In the genomic region with DNA sequence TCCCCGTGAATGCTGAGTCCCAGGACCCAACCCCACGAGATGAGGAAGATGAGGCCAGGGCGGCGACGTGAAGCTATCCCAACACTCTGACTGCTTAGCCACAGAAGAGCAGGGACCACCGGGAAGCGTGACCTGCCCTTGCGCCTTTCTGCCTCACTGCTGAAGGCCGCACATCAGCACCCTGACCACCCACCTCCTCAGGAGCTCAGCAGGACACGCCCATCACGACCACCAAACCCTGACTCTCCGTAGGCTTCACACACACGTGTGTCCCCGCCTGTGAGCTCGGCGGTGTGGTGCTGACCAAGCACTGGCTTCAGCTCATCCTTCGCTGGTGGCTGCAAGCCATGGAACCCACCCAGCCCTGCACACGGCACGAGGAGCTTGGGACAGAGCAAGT, we compare ENCODE assay signal across 9 cellular contexts.
DNase-seq lines count a peak whose midpoint lies in the region; ATAC-seq and TF ChIP-seq lines count a peak whose summit lies in the region.
"Had no signal": no experiment of that assay in that cellular context is flagged by ENCODE, and none has a peak within 500 bp of the region (broad histone marks: within the 10 kb centered on the region; RNA-seq: fewer than 3 reads in every experiment).

No MANE protein-coding gene starts in this region.

- no peak overlapping the region for H3K9ac ChIP-seq in DND-41 (ENCODE audit: low read depth, low read length)
- H3K9ac ChIP-seq in endodermal cell (ENCODE audit: extremely low read depth, low read length, poor library complexity, severe bottlenecking), result no peak overlapping the region

- no peaks in the 10 kb centered on the region for H3K27me3 Mint-ChIP-seq in endodermal cell (ENCODE audit: insufficient read depth)

- ATAC-seq in DND-41 (ENCODE audit: insufficient read depth, low read depth), result no peak
- no peak for ATAC-seq in psoas muscle
- ATAC-seq in GM19397 (IDR thresholded peaks at IDR 0.05; ENCODE audit: unreplicated experiment), result no peak

- peak overlapping the region; percentile 45; the same call in 1 of the 2 replicates for H3K4me2 ChIP-seq in DND-41 (ENCODE audit: insufficient read depth, low read length)

- H3K4me1 Mint-ChIP-seq in endodermal cell, result peaks cover 43% of the 10 kb centered on the region

- WGBS in endodermal cell (ENCODE audit: insufficient coverage in 1 of 2, insufficient read length in 1 of 2), 2 experiments, result 95 to 97% methylated on average over 18 to 19 of the region's 19 CpGs
- 62 to 76% (median 65%) methylated on average over 19 of the region's 19 CpGs for WGBS in psoas muscle, 3 donors

- H3K4me3 ChIP-seq in DND-41 (ENCODE audit: low read depth in 1 of 2, low read length in 2 of 2), result no peak overlapping the region
- H3K4me3 ChIP-seq in endodermal cell (ENCODE audit: low read length), result no peak overlapping the region
- no peak overlapping the region for H3K4me3 ChIP-seq in psoas muscle

- intact Hi-C loops in psoas muscle (cut with DNase I), result no loop called here

- H3K36me3 ChIP-seq in DND-41 (ENCODE audit: insufficient read depth, low read length) (peaks cover 77% of the 10 kb centered on the region), endodermal cell (ENCODE audit: control insufficient read depth, insufficient read depth, low read length) (peaks cover 37% of the 10 kb centered on the region), psoas muscle (ENCODE audit: insufficient read depth in 1 of 2, low read depth in 1 of 2) (peaks cover 5 to 15% of the 10 kb centered on the region in 2 donors)

- no peak for DNase-seq in DND-41
- no peak for DNase-seq in RWPE1 (ENCODE audit: low spot score)
- DNase-seq in endodermal cell, result no peak
- no peak for DNase-seq in psoas muscle
- DNase-seq in stimulated activated CD4-positive, alpha-beta T cell treated with anti-CD3 and anti-CD28 coated beads, Interleukin-4, amount 100 ng/mL, for 24 hours, result no peak
- DNase-seq in NCI-H2107 treated with DMSO at 0.1 percent for 48 hours (lab: John Stamatoyannopoulos, UW; ENCODE audit: unreplicated experiment), result no peak
- DNase-seq: NCI-H2029 treated with DMSO at 0.1 percent for 48 hours, SHP77 had no signal

- H3K27ac ChIP-seq in DND-41 (ENCODE audit: low read length) (peak overlapping the region; percentile 70), RWPE1 (peak overlapping the region; percentile 97), endodermal cell (ENCODE audit: low read depth, low read length) (no peak overlapping the region), psoas muscle (peak overlapping the region; percentile 71)

- H3K4me1 ChIP-seq in DND-41 (ENCODE audit: insufficient read depth, low read length), result peaks cover 54% of the 10 kb centered on the region
- peaks cover 4% of the 10 kb centered on the region for H3K4me1 ChIP-seq in endodermal cell (ENCODE audit: control insufficient read depth, insufficient read depth, low read length)
- H3K4me1 ChIP-seq in psoas muscle, result peaks cover 70% of the 10 kb centered on the region

- H3K9me3 Mint-ChIP-seq in endodermal cell, result no peaks in the 10 kb centered on the region

- peaks cover 98% of the 10 kb centered on the region for H4K20me1 ChIP-seq in DND-41 (ENCODE audit: insufficient read depth, low read length)

- POLR2A ChIA-PET in RWPE1 (lab: Yijun Ruan, JAX; ENCODE audit: low non-redundant PET), result no interaction called here

- H3K36me3 Mint-ChIP-seq in endodermal cell (ENCODE audit: low read depth), result peaks cover 36% of the 10 kb centered on the region

- TF ChIP-seq CTCF in DND-41 (IDR thresholded peaks at IDR 0.05; ENCODE audit: borderline replicate concordance, extremely low read depth, low read length, poor library complexity, severe bottlenecking) (no peak), RWPE1 (conservative IDR thresholded peaks at IDR 0.05; ENCODE audit: low read depth) (no peak), endodermal cell (conservative IDR thresholded peaks at IDR 0.05) (no peak), psoas muscle (IDR thresholded peaks at IDR 0.05) (no peak)

- CTCF ChIA-PET in RWPE1 (lab: Yijun Ruan, JAX), result interaction anchor here (1.1 to 1.2 kb wide), 2 partner anchors 68 to 193 kb away, joined by 4 to 7 read pairs; no protein-coding TSS in a partner anchor

- peaks cover 100% of the 10 kb centered on the region for H3K79me2 ChIP-seq in DND-41 (ENCODE audit: insufficient read depth, low read length)

- no peak overlapping the region for H3K4me3 Mint-ChIP-seq in endodermal cell

- H3K27me3 ChIP-seq in DND-41 (ENCODE audit: insufficient read depth, low read length, poor library complexity) (no peaks in the 10 kb centered on the region), endodermal cell (ENCODE audit: control insufficient read depth, insufficient read depth, low read length, poor library complexity, severe bottlenecking) (no peaks in the 10 kb centered on the region), psoas muscle (ENCODE audit: insufficient read depth in 3 of 3, low read length in 2 of 3) (no peaks in the 10 kb centered on the region)

- H3K27ac Mint-ChIP-seq in endodermal cell, result peak overlapping the region; percentile 82

- H2AFZ ChIP-seq in DND-41 (ENCODE audit: low read depth, low read length), result no peak overlapping the region

- H3K9me3 ChIP-seq in DND-41 (ENCODE audit: insufficient read depth, low read length, severe bottlenecking) (no peaks in the 10 kb centered on the region), endodermal cell (ENCODE audit: control insufficient read depth, low read length) (no peaks in the 10 kb centered on the region), psoas muscle (no peaks in the 10 kb centered on the region)
